12 cellular contexts compared by ENCODE assay signal in the genomic region with DNA sequence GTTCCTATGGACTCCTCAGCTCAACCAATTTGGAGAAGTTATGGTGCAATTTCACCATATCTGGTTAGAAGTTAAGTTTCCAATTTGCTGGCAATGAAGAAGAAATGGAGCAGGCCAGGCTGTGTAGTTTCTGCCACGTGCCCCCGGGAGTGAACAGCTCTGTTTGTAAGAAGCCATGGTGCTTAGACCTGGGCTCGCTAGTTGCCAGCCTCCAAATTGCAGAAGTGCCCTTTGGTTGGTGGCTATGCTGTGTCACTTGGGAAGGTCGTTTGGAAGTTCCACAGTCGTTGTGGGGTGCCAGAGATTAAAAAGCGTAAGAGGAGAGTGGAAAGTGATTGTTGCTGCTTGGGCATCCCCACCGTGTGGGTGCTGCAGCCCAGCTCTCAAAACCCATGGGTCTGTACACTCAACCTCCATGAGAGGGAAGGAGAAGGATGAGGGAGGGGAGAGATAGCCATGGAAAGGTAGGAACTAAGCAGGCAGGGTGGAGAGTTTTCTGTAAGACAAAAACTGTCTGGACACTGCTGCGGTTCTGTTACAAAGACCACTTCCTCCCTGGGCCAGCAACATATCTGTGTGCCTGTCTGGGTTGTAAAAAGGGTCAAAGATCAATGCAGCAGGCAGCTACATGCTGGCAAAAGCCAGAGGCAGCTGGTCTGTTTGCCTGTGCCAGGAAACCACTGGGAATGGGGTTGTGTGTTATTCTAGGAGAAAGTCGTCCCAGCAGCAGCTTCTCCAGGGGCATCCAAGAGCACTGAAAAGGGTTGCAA. TPM values are rescaled to one million over a fixed set of nuclear protein-coding genes. Genes with fewer than 3 reads are reported as not detected.
A peak's percentile ranks its signal among the peaks of the same experiment; 100 is the strongest.
DNase-seq lines count a peak whose midpoint lies in the region; ATAC-seq and TF ChIP-seq lines count a peak whose summit lies in the region.
"Had no signal": no experiment of that assay in that cellular context is flagged by ENCODE, and none has a peak within 500 bp of the region (broad histone marks: within the 10 kb centered on the region; RNA-seq: fewer than 3 reads in every experiment).

No MANE protein-coding gene starts in this region.

- H3K36me3 Mint-ChIP-seq in glutamatergic neuron (ENCODE audit: unreplicated experiment): no peaks in the 10 kb centered on the region

- 45 to 63% methylated on average over 9 of the region's 9 CpGs for WGBS in tibial nerve, 2 donors

- H3K4me1 Mint-ChIP-seq in glutamatergic neuron (ENCODE audit: low read depth, unreplicated experiment): peaks cover 31% of the 10 kb centered on the region

- ATAC-seq in gastrocnemius medialis: peak; percentile 7 to 23

- H3K9me3 ChIP-seq in gastrocnemius medialis (no peaks in the 10 kb centered on the region), tibial nerve (peaks cover 0 to under 1% (median 0%) of the 10 kb centered on the region in 4 donors)

- TF ChIP-seq POLR2A in gastrocnemius medialis (IDR thresholded peaks at IDR 0.05) (no peak), tibial nerve (IDR thresholded peaks at IDR 0.05) (no peak)

- in situ Hi-C loops in gastrocnemius medialis (cut with MboI; ENCODE audit: low sequenced_read_pairs in 4 of 4): no loop called here

- H3K27me3 ChIP-seq in gastrocnemius medialis: no peaks in the 10 kb centered on the region
- no peaks in the 10 kb centered on the region for H3K27me3 ChIP-seq in tibial nerve

- H3K4me3 Mint-ChIP-seq in glutamatergic neuron (ENCODE audit: unreplicated experiment): peak overlapping the region; percentile 14
- H3K4me3 Mint-ChIP-seq: memory B cell had no signal

- H3K27me3 Mint-ChIP-seq in glutamatergic neuron (ENCODE audit: unreplicated experiment): peaks cover 6% of the 10 kb centered on the region
- H3K27me3 Mint-ChIP-seq: memory B cell had no signal

- DNase-seq in DMS53 (lab: John Stamatoyannopoulos, UW): peak; percentile 15
- no peak for DNase-seq in DMS53 treated with DMSO at 0.1 percent for 48 hours (lab: John Stamatoyannopoulos, UW; ENCODE audit: unreplicated experiment)
- peak; percentile 74 for DNase-seq in RPMI7951 (ENCODE audit: low read depth)
- DNase-seq in glutamatergic neuron: no peak
- DNase-seq in gastrocnemius medialis: peak in 1 of 2 donors; percentile 30
- no peak for DNase-seq in stimulated activated CD4-positive, alpha-beta T cell treated with anti-CD3 and anti-CD28 coated beads, Interleukin-2, amount 100 ng/mL, for 24 hours
- no peak for DNase-seq in tibial nerve (ENCODE audit: low spot score in 2 of 2)
- DNase-seq in NCI-H226: no peak
- DNase-seq: NCI-H1092 treated with DMSO at 0.1 percent for 48 hours; stimulated activated CD4-positive, alpha-beta T cell treated with anti-CD3 and anti-CD28 coated beads, Interleukin-2, amount 100 ng/mL, for 48 hours had no signal

- H3K4me1 ChIP-seq in gastrocnemius medialis (peaks cover 35 to 37% of the 10 kb centered on the region in 2 donors), tibial nerve (peaks cover 0 to 29% (median 17%) of the 10 kb centered on the region in 4 donors)

- H3K27ac Mint-ChIP-seq in glutamatergic neuron (ENCODE audit: unreplicated experiment): peak overlapping the region; percentile 80
- H3K27ac Mint-ChIP-seq: memory B cell had no signal

- peaks cover 2% of the 10 kb centered on the region for H3K9me3 Mint-ChIP-seq in glutamatergic neuron (ENCODE audit: unreplicated experiment)
- H3K9me3 Mint-ChIP-seq: memory B cell had no signal

- no peak for TF ChIP-seq EP300 in tibial nerve (IDR thresholded peaks at IDR 0.05)

- TF ChIP-seq CTCF in glutamatergic neuron (IDR thresholded peaks at IDR 0.05; ENCODE audit: partially characterized antibody, unreplicated experiment) (no peak), gastrocnemius medialis (IDR thresholded peaks at IDR 0.05 in 4 of 5, conservative IDR thresholded peaks at IDR 0.05 in 1 of 5) (no peak), tibial nerve (IDR thresholded peaks at IDR 0.05) (no peak)

- intact Hi-C loops in gastrocnemius medialis (cut with DNase I; ENCODE audit: low total_unique reads): no loop called here

- H3K27ac ChIP-seq in gastrocnemius medialis (peak overlapping the region; percentile 56 to 71 (median 61)), tibial nerve (no peak overlapping the region)

- H3K4me3 ChIP-seq in gastrocnemius medialis (no peak overlapping the region), tibial nerve (no peak overlapping the region)

- H3K36me3 ChIP-seq in gastrocnemius medialis (no peaks in the 10 kb centered on the region), tibial nerve (no peaks in the 10 kb centered on the region)

RNA-seq across cellular contexts. Expression of gene ALOX5AP, which starts 10.8 kb away (rescaled TPM):
- 6.1 and 8.5 TPM in 2 replicates for total RNA-seq in RPMI7951 (2014; rRNA removed; shearing (Covaris generic))
- 0.81 TPM for total RNA-seq in glutamatergic neuron (ENCODE audit: unreplicated experiment)
- total RNA-seq in gastrocnemius medialis: 1 to 10 TPM; 5.3 to 9.1 (median 7.1) TPM
- 10 to 100 TPM; 25.3 to 41.4 (median 33.1) TPM for total RNA-seq in tibial nerve
- total RNA-seq: A172 had no signal

Comparison
In these comparisons a context has a peak if more than half of its experiments do, and no peak if none do; other contexts are left out.
1. DNase-seq: peak in DMS53 (single experiment) and RPMI7951 (single experiment); none in DMS53 treated with DMSO at 0.1 percent for 48 hours (single experiment), glutamatergic neuron (single experiment), stimulated activated CD4-positive, alpha-beta T cell treated with anti-CD3 and anti-CD28 coated beads, Interleukin-2, amount 100 ng/mL, for 24 hours (0 of 2), tibial nerve (0 of 2) and NCI-H226 (single experiment).
2. H3K27ac ChIP-seq: peak in gastrocnemius medialis (4 of 4); none in tibial nerve (0 of 4).